ENCODE assay signal across 18 cellular contexts in the genomic region with DNA sequence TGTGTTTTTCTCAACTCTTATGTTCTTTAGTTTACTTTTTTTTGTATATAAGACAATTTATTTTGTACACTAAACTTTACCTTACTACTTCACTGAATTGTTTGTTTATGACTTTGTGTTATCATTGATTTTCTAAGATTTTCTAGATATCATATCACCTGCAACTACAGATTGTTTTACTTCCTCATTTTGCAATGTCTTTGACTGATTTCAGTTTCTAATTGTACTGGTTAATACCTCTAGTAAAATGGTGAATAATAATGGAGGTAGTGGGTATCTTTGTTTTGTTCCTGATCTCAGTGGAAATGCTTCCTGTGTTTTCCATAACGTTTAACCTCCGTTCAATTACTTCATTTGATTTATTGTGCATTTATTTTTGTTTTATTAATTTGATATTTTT.
DNase-seq lines count a peak whose midpoint lies in the region; ATAC-seq, FAIRE-seq and TF ChIP-seq lines count a peak whose summit lies in the region.
"Had no signal": no experiment of that assay in that cellular context is flagged by ENCODE, and none has a peak within 500 bp of the region (broad histone marks: within the 10 kb centered on the region; RNA-seq: fewer than 3 reads in every experiment).

No MANE protein-coding gene starts in this region.

- ATAC-seq in GM18858 (IDR thresholded peaks at IDR 0.05; ENCODE audit: unreplicated experiment) = peak; percentile 89
- peak; percentile 70 for ATAC-seq in GM21576 (IDR thresholded peaks at IDR 0.05; ENCODE audit: unreplicated experiment)
- peak; percentile 59 for ATAC-seq in HG03354 (IDR thresholded peaks at IDR 0.05; ENCODE audit: poor library complexity, severe bottlenecking, unreplicated experiment)
- ATAC-seq in GM12878 = peak; percentile 75
- no peak for ATAC-seq in GM21723 (IDR thresholded peaks at IDR 0.05; ENCODE audit: unreplicated experiment)
- ATAC-seq: SK-N-SH treated with all-trans-retinoic acid at 6 μM for 48 hours had no signal

- H3K9me3 ChIP-seq in GM12878 (replicated peaks; ENCODE audit: control insufficient read depth, insufficient read depth, low read length) = no peaks in the 10 kb centered on the region

- no peaks in the 10 kb centered on the region for H3K36me3 ChIP-seq in GM12878 (ENCODE audit: control insufficient read depth in 2 of 2, insufficient read depth in 2 of 2, low read length in 1 of 2)

- no peaks in the 10 kb centered on the region for H3K27me3 ChIP-seq in GM12878 (replicated peaks in 1 of 2; ENCODE audit: control insufficient read depth in 2 of 2, insufficient read depth in 2 of 2, low read length in 1 of 2)

- TF ChIP-seq CTCF in GM12878 (IDR thresholded peaks at IDR 0.05 in 2 of 3, conservative IDR thresholded peaks at IDR 0.05 in 1 of 3; ENCODE audit: control insufficient read depth in 2 of 3, extremely low read depth in 1 of 3, insufficient read depth in 1 of 3, low read depth in 3 of 3, low read length in 3 of 3) = no peak
- no peak for TF ChIP-seq CTCF in D721Med (IDR thresholded peaks at IDR 0.05; ENCODE audit: insufficient read depth, missing control alignments)

- DNase-seq in GM12878 (ENCODE audit: low read depth, low spot score) = no peak
- DNase-seq in NCI-H1105 (lab: John Stamatoyannopoulos, UW) = no peak
- DNase-seq in D721Med (ENCODE audit: insufficient read length, low spot score) = no peak
- no peak for DNase-seq in iPS-NIHi7 (ENCODE audit: extremely low spot score)
- DNase-seq: Kasumi-1, NCI-H1417 treated with DMSO at 0.1 percent for 48 hours, NCI-H2029, NCI-H2171, NCI-H446, NCI-H69, OCI-M1, SHP77 treated with DMSO at 0.1 percent for 48 hours had no signal

- FAIRE-seq in GM12878 (lab: Jason Lieb, UNC) (peak; percentile 64), D721Med (lab: Jason Lieb, UNC) (no peak)

- no TSS peak for BruUV-seq in GM12878 (replicated peaks; lab: Mats Ljungman, UMichigan)

- peak in 1 of 2 experiments; percentile 11; a peak in 1 of 4 replicates for TF ChIP-seq EP300 in GM12878 (IDR thresholded peaks at IDR 0.05; ENCODE audit: borderline replicate concordance in 1 of 2, control insufficient read depth in 1 of 2, low read depth in 2 of 2, low read length in 2 of 2)

- WGBS in GM12878 (ENCODE audit: insufficient coverage, insufficient replicate concordance, low lambda C conversion rate, missing lambda C conversion rate) = 0% methylated on average over 2 of the region's 2 CpGs

- H3K79me2 ChIP-seq in GM12878 (ENCODE audit: control insufficient read depth, insufficient read depth, low read length) = no peaks in the 10 kb centered on the region

- H3K9ac ChIP-seq in GM12878 (ENCODE audit: control insufficient read depth, insufficient read depth, low read length) = no peak overlapping the region

- RAD21 ChIA-PET in GM12878 (lab: Charles Lee; ENCODE audit: unreplicated experiment) = no interaction called here

- H3K27ac ChIP-seq in GM12878 (ENCODE audit: control insufficient read depth, insufficient read depth) = no peak overlapping the region
- H3K27ac ChIP-seq: C4-2B had no signal

- in situ Hi-C loops in GM12878 (cut with MboI) = no loop called here

- no peak overlapping the region for H3K4me2 ChIP-seq in GM12878 (ENCODE audit: control insufficient read depth, insufficient read depth)

- no peak for TF ChIP-seq RAD21 in GM12878 (IDR thresholded peaks at IDR 0.05; ENCODE audit: insufficient read depth, low read depth, low read length)

- no peak overlapping the region for H3K4me3 ChIP-seq in GM12878

- CTCF ChIA-PET in GM12878 (lab: Yijun Ruan, JAX) = no interaction called here

- no peaks in the 10 kb centered on the region for H3K4me1 ChIP-seq in GM12878 (ENCODE audit: control insufficient read depth, insufficient read depth, low read length)

- no peaks in the 10 kb centered on the region for H4K20me1 ChIP-seq in GM12878 (ENCODE audit: control insufficient read depth, insufficient read depth)

- POLR2A ChIA-PET in GM12878 (lab: Charles Lee) = no interaction called here

- no peak overlapping the region for H2AFZ ChIP-seq in GM12878 (ENCODE audit: control insufficient read depth, low read depth, low read length)

- SMC1A ChIA-PET in GM12878 (lab: Charles Lee; ENCODE audit: uncharacterized antibody, unreplicated experiment) = no interaction called here

- TF ChIP-seq POLR2A in GM12878 (IDR thresholded peaks at IDR 0.05; ENCODE audit: low read depth, low read length) = no peak

- intact Hi-C loops in GM12878 (cut with micrococcal nuclease; ENCODE audit: unreplicated experiment) = no loop called here

TF ChIP-seq in GM12878, 131 proteins besides CTCF, POLR2A, EP300 and RAD21:
- TF ChIP-seq MTA2 (IDR thresholded peaks at IDR 0.05; ENCODE audit: low read depth) = 0 out of 2 replicates have a peak, but pooled peaks have one; percentile 15
- TF ChIP-seq, protein P1, sequence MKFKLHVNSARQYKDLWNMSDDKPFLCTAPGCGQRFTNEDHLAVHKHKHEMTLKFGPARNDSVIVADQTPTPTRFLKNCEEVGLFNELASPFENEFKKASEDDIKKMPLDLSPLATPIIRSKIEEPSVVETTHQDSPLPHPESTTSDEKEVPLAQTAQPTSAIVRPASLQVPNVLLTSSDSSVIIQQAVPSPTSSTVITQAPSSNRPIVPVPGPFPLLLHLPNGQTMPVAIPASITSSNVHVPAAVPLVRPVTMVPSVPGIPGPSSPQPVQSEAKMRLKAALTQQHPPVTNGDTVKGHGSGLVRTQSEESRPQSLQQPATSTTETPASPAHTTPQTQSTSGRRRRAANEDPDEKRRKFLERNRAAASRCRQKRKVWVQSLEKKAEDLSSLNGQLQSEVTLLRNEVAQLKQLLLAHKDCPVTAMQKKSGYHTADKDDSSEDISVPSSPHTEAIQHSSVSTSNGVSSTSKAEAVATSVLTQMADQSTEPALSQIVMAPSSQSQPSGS (IDR thresholded peaks at IDR 0.05; ENCODE audit: low read length) = no peak
